Comparison of ENCODE assay signal across 1 cellular context in the genomic region with DNA sequence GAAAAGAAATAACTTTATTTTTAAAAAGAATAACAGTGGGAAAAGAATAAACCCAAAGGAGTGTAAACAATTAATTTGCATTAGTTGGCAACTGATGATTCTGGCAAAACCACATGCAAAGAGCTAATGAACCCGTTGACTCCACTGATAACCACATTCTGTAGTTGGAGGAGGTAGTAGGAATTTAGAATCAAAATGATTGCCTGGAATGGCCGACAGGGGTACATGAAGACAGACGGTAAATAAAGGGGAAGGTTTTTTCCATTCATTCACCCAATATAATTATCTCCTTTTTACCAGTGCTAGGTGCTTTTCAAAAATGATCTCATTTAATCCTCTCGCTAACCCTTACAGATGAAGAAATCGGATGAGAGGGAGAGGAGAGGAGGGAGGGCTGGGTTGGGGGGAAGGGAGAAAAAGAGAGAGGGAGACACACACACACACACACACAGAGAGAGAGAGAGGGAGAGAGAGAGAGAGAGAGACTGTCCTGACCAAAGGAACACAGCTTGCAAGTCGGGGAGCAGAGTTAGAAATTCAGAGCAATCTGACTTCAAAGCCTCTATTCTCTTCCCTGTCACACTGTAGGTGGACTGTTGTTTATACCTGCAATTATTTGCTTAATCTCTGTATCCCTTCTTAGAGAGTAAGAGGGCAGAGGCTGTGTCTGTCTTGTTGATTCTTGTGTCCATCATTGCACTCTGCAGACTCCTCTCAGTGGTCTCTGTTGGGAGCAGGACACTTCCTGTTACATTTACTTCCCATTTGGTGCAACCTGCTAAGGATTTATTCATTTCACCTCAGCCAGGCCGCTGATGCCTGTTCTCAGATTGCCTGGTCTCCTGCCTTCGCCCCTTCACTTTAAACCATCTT.
TF ChIP-seq lines count a peak whose summit lies in the region.

No MANE protein-coding gene starts in this region.

TF ChIP-seq in WTC11, 78 proteins besides CTCF, POLR2A, EP300 and RAD21 (continued from another document):
- TF ChIP-seq, protein P1, sequence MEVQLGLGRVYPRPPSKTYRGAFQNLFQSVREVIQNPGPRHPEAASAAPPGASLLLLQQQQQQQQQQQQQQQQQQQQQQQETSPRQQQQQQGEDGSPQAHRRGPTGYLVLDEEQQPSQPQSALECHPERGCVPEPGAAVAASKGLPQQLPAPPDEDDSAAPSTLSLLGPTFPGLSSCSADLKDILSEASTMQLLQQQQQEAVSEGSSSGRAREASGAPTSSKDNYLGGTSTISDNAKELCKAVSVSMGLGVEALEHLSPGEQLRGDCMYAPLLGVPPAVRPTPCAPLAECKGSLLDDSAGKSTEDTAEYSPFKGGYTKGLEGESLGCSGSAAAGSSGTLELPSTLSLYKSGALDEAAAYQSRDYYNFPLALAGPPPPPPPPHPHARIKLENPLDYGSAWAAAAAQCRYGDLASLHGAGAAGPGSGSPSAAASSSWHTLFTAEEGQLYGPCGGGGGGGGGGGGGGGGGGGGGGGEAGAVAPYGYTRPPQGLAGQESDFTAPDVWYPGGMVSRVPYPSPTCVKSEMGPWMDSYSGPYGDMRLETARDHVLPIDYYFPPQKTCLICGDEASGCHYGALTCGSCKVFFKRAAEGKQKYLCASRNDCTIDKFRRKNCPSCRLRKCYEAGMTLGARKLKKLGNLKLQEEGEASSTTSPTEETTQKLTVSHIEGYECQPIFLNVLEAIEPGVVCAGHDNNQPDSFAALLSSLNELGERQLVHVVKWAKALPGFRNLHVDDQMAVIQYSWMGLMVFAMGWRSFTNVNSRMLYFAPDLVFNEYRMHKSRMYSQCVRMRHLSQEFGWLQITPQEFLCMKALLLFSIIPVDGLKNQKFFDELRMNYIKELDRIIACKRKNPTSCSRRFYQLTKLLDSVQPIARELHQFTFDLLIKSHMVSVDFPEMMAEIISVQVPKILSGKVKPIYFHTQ (CRISPR knock-in tag; IDR thresholded peaks at IDR 0.05), result no peak
